In genomic region chr6:33374359-33374910, GRCh38 we compare ENCODE assay signal across 13 cellular contexts. TPM values are rescaled to one million over a fixed set of nuclear protein-coding genes. Genes with fewer than 3 reads are reported as not detected.
DNase-seq lines count a peak whose midpoint lies in the region; ATAC-seq and TF ChIP-seq lines count a peak whose summit lies in the region.
"Had no signal": no experiment of that assay in that cellular context is flagged by ENCODE, and none has a peak within 500 bp of the region (broad histone marks: within the 10 kb centered on the region; RNA-seq: fewer than 3 reads in every experiment).

No MANE protein-coding gene starts in this region.

- peak in 1 of 2 experiments; percentile 73 for DNase-seq in PC-9
- no peak for DNase-seq in prostate gland (ENCODE audit: low spot score)
- no peak for DNase-seq in SIG-M5 (lab: John Stamatoyannopoulos, UW)
- DNase-seq in mesendoderm, result no peak
- no peak for DNase-seq in superior temporal gyrus (ENCODE audit: extremely low spot score)
- DNase-seq: activated naive CD8-positive, alpha-beta T cell treated with anti-CD3 and anti-CD28 coated beads for 36 hours; islet precursor cell; NCI-H187 treated with DMSO at 0.1 percent for 48 hours; NCI-H69 had no signal

- H3K4me3 ChIP-seq in PC-9 (peak overlapping the region; percentile 15; the same call in 1 of the 2 replicates), esophagus (ENCODE audit: low read depth in 1 of 2, low read length in 2 of 2) (no peak overlapping the region), prostate gland (peak overlapping the region in 1 of 2 donors; percentile 13), mesendoderm (ENCODE audit: low read length) (no peak overlapping the region)
- H3K4me3 ChIP-seq: GM12878 had no signal

- H2AK5ac ChIP-seq in mesendoderm (ENCODE audit: low read length), result no peak overlapping the region

- H3K4me1 ChIP-seq in PC-9 (replicated peaks; ENCODE audit: insufficient read depth) (peaks cover 33% of the 10 kb centered on the region), esophagus (ENCODE audit: control insufficient read depth in 2 of 2, insufficient read depth in 2 of 2, low read length in 1 of 2) (no peaks in the 10 kb centered on the region), prostate gland (replicated peaks) (peaks cover 18% of the 10 kb centered on the region), mesendoderm (ENCODE audit: control insufficient read depth, low read depth, low read length) (peaks cover 7% of the 10 kb centered on the region)

- no peak overlapping the region for H2BK15ac ChIP-seq in mesendoderm (replicated peaks; ENCODE audit: low read depth)

- no peak overlapping the region for H4K5ac ChIP-seq in mesendoderm (ENCODE audit: low read length)

- TF ChIP-seq CTCF in 22Rv1 (IDR thresholded peaks at IDR 0.05), result no peak
- no peak for TF ChIP-seq CTCF in PC-9 (conservative IDR thresholded peaks at IDR 0.05)
- TF ChIP-seq CTCF in prostate gland (IDR thresholded peaks at IDR 0.05), result no peak

- peak overlapping the region; percentile 65 for H3K27ac ChIP-seq in 22Rv1
- peak overlapping the region; percentile 91 for H3K27ac ChIP-seq in PC-9
- H3K27ac ChIP-seq in esophagus (ENCODE audit: low read depth in 2 of 2, low read length in 1 of 2), result peak overlapping the region; percentile 57 to 66
- peak overlapping the region; percentile 35 to 76 for H3K27ac ChIP-seq in prostate gland
- H3K27ac ChIP-seq in mesendoderm (ENCODE audit: low read depth, low read length), result no peak overlapping the region

- intact Hi-C loops in PC-9 (cut with micrococcal nuclease; ENCODE audit: unreplicated experiment), result no loop called here
- intact Hi-C loops in prostate gland (cut with DNase I), result no loop called here

- no peaks in the 10 kb centered on the region for H3K9me2 ChIP-seq in PC-9 (ENCODE audit: insufficient read depth)

- TF ChIP-seq POLR2A in prostate gland (IDR thresholded peaks at IDR 0.05), result no peak

- CTCF ChIA-PET in PC-9 (lab: Charles Lee), result interaction anchor here (0.7 to 1.3 kb wide), 2 partner anchors 16 to 44 kb away, joined by 4 to 8 read pairs; partner anchors contain the start of gene CUTA

- no peak overlapping the region for H3K4ac ChIP-seq in mesendoderm (ENCODE audit: low read depth, low read length)

- H3K9me3 ChIP-seq in PC-9 (ENCODE audit: insufficient read depth, low read depth) (no peaks in the 10 kb centered on the region), esophagus (ENCODE audit: control insufficient read depth in 2 of 2, insufficient read depth in 1 of 2, low read depth in 1 of 2, low read length in 1 of 2) (no peaks in the 10 kb centered on the region), prostate gland (no peaks in the 10 kb centered on the region)

- no peak for ATAC-seq in GM18907 (IDR thresholded peaks at IDR 0.05; ENCODE audit: unreplicated experiment)
- ATAC-seq: GM12878 had no signal

- no peak overlapping the region for H3K18ac ChIP-seq in mesendoderm (ENCODE audit: low read length)

- H4K8ac ChIP-seq in mesendoderm (ENCODE audit: low read depth, low read length), result no peak overlapping the region

- H3K9ac ChIP-seq in mesendoderm (ENCODE audit: low read length), result no peak overlapping the region

- peak overlapping the region; percentile 62 for H3K4me2 ChIP-seq in PC-9
- no peak overlapping the region for H3K4me2 ChIP-seq in mesendoderm (ENCODE audit: low read length)

- peaks cover 40% of the 10 kb centered on the region for H3F3A ChIP-seq in PC-9 (ENCODE audit: insufficient read depth, low read depth)

- H3K79me2 ChIP-seq in PC-9 (ENCODE audit: low read depth), result no peaks in the 10 kb centered on the region
- no peaks in the 10 kb centered on the region for H3K79me2 ChIP-seq in mesendoderm (ENCODE audit: control insufficient read depth, insufficient read depth, low read length)

- H3K36me3 ChIP-seq in PC-9 (ENCODE audit: low read depth) (no peaks in the 10 kb centered on the region), esophagus (ENCODE audit: control insufficient read depth in 2 of 2, insufficient read depth in 2 of 2, low read length in 1 of 2) (no peaks in the 10 kb centered on the region), prostate gland (no peaks in the 10 kb centered on the region), mesendoderm (ENCODE audit: control insufficient read depth, insufficient read depth, low read length) (no peaks in the 10 kb centered on the region)

- H3K79me1 ChIP-seq in mesendoderm (ENCODE audit: low read length), result no peaks in the 10 kb centered on the region

- no TSS peak for BruUV-seq in PC-9 (replicated peaks; lab: Mats Ljungman, UMichigan)

- POLR2A ChIA-PET in PC-9 (lab: Charles Lee; ENCODE audit: unreplicated experiment), result interaction anchor here (0.6 kb wide), 3 partner anchors 15 to 416 kb away, joined by 3 to 4 read pairs (median 4); no protein-coding TSS in a partner anchor

- H4K20me1 ChIP-seq in PC-9 (ENCODE audit: insufficient read depth), result no peaks in the 10 kb centered on the region

- no peaks in the 10 kb centered on the region for H3K27me3 ChIP-seq in PC-9 (ENCODE audit: insufficient read depth, low read depth)
- H3K27me3 ChIP-seq in esophagus (ENCODE audit: control insufficient read depth in 1 of 2, insufficient read depth in 2 of 2, low read length in 2 of 2), result no peaks in the 10 kb centered on the region
- no peaks in the 10 kb centered on the region for H3K27me3 ChIP-seq in prostate gland (replicated peaks; ENCODE audit: insufficient read depth)
- H3K27me3 ChIP-seq in mesendoderm (ENCODE audit: insufficient read depth, low read length, poor library complexity), result no peaks in the 10 kb centered on the region

- WGBS in esophagus, 2 donors, result 37 to 57% methylated on average over 5 of the region's 5 CpGs
- whole genome bisulfite sequencing in prostate gland, result 31% methylated on average over 5 of the region's 5 CpGs
- WGBS in mesendoderm (ENCODE audit: extremely low coverage, insufficient coverage, low lambda C conversion rate), result no CpG with 5 or more reads among the region's 5 CpGs

- no peak overlapping the region for H2BK5ac ChIP-seq in mesendoderm (ENCODE audit: low read length)

- H2AFZ ChIP-seq in PC-9, result peak overlapping the region; percentile 37; the same call in 1 of the 2 replicates

- H3K56ac ChIP-seq in mesendoderm (ENCODE audit: low read length), result no peak overlapping the region

- no peak overlapping the region for H3K23ac ChIP-seq in mesendoderm (ENCODE audit: low read length)

- no peak overlapping the region for H2BK120ac ChIP-seq in mesendoderm (ENCODE audit: low read depth, low read length)

RNA-seq across cellular contexts. Expression of gene KIFC1, which starts 17.2 kb away (rescaled TPM):
- total RNA-seq in PC-9 (2021) (82.9 and 91.4 TPM in 2 replicates), prostate gland (1 to 10 TPM; 5.8 to 6.5 TPM)
- 10 to 100 TPM; 12.5 to 15.0 TPM for polyA plus RNA-seq in esophagus
- polyA plus RNA-seq in mesendoderm (2013, experiment 1 of 2), result 44.8 TPM
- polyA plus RNA-seq in mesendoderm (2013, experiment 2 of 2), result 46.4 TPM

RNA-seq across cellular contexts. Expression of gene PHF1, which starts 36.4 kb away (rescaled TPM):
- total RNA-seq in PC-9 (2021) (47.6 and 52.0 TPM in 2 replicates), prostate gland (100 to 1,000 TPM in 1 of 2 donors, 10 to 100 TPM in 1; 98.2 to 132 TPM)
- 10 to 100 TPM; 27.3 to 46.0 TPM for polyA plus RNA-seq in esophagus
- polyA plus RNA-seq in mesendoderm (2013, experiment 1 of 2), result 22.8 TPM
- polyA plus RNA-seq in mesendoderm (2013, experiment 2 of 2), result 22.2 TPM

RNA-seq across cellular contexts. Expression of gene CUTA, which starts 43.5 kb away (rescaled TPM):
- 213 and 220 TPM in 2 replicates for total RNA-seq in PC-9 (2021)
- polyA plus RNA-seq in esophagus, result 100 to 1,000 TPM in 1 of 2 donors, 10 to 100 TPM in 1; 80.2 to 119 TPM
- 100 to 1,000 TPM; 189 to 260 TPM for total RNA-seq in prostate gland
- polyA plus RNA-seq in mesendoderm (2013, experiment 1 of 2), result 227 TPM
- 219 TPM for polyA plus RNA-seq in mesendoderm (2013, experiment 2 of 2)

RNA-seq across cellular contexts. Expression of gene SYNGAP1, which starts 45.4 kb away (rescaled TPM):
- total RNA-seq in PC-9 (2021) (13.6 and 17.7 TPM in 2 replicates), prostate gland (10 to 100 TPM in 1 of 2 donors, 1 to 10 TPM in 1; 6.1 to 24.8 TPM)
- 10 to 100 TPM in 1 of 2 donors, 1 to 10 TPM in 1; 4.1 to 18.2 TPM for polyA plus RNA-seq in esophagus
- polyA plus RNA-seq in mesendoderm (2013, experiment 1 of 2), result 42.1 TPM
- polyA plus RNA-seq in mesendoderm (2013, experiment 2 of 2), result 54.9 TPM

RNA-seq across cellular contexts. Expression of gene DAXX, which starts 51.7 kb away (rescaled TPM):
- total RNA-seq in PC-9 (2021) (60.1 and 61.6 TPM in 2 replicates), prostate gland (10 to 100 TPM; 52.8 to 75.1 TPM)
- 10 to 100 TPM; 27.8 to 28.7 TPM for polyA plus RNA-seq in esophagus
- 68.6 TPM for polyA plus RNA-seq in mesendoderm (2013, experiment 1 of 2)
- 69.9 TPM for polyA plus RNA-seq in mesendoderm (2013, experiment 2 of 2)

Comparison
In these comparisons a context has a peak if more than half of its experiments do, and no peak if none do; other contexts are left out.
1. RNA of gene KIFC1, which starts 17.2 kb away (total RNA-seq): 82.9 to 91.4 TPM in PC-9; 5.8 to 6.5 TPM in prostate gland; every median in the first group is over 10 times any median in the second.